13 cellular contexts compared by ENCODE assay signal in genomic region chr10:11335167-11335652, GRCh38.
DNase-seq lines count a peak whose midpoint lies in the region; ATAC-seq, FAIRE-seq and TF ChIP-seq lines count a peak whose summit lies in the region.
"Had no signal": no experiment of that assay in that cellular context is flagged by ENCODE, and none has a peak within 500 bp of the region (broad histone marks: within the 10 kb centered on the region; RNA-seq: fewer than 3 reads in every experiment).

No MANE protein-coding gene starts in this region.

- FAIRE-seq in K562 (lab: Jason Lieb, UNC) = no peak
- FAIRE-seq in urothelium cell line (lab: Jason Lieb, UNC) = no peak

- no peak for TF ChIP-seq EP300 in K562 (IDR thresholded peaks at IDR 0.05; ENCODE audit: low read length)

- H3K27me3 ChIP-seq in Caco-2 (replicated peaks; ENCODE audit: control insufficient read depth, insufficient read depth, low read length) = no peaks in the 10 kb centered on the region
- H3K27me3 ChIP-seq in IMR-90 (ENCODE audit: control insufficient read depth, insufficient read depth, low read length) = no peaks in the 10 kb centered on the region; the same call in 1 of the 2 replicates
- peaks cover 31 to 40% of the 10 kb centered on the region in 2 experiments for H3K27me3 ChIP-seq in K562 (ENCODE audit: control insufficient read depth in 2 of 2, insufficient read depth in 2 of 2, low read length in 2 of 2)
- no peaks in the 10 kb centered on the region for H3K27me3 ChIP-seq in Peyer's patch
- no peaks in the 10 kb centered on the region for H3K27me3 ChIP-seq in colonic mucosa

- no peaks in the 10 kb centered on the region for H3K36me3 ChIP-seq in Caco-2 (ENCODE audit: control insufficient read depth, insufficient read depth, low read length)
- no peaks in the 10 kb centered on the region for H3K36me3 ChIP-seq in IMR-90 (ENCODE audit: control insufficient read depth, insufficient read depth, low read length)
- H3K36me3 ChIP-seq in K562 (ENCODE audit: control insufficient read depth, insufficient read depth, low read length) = no peaks in the 10 kb centered on the region
- H3K36me3 ChIP-seq in Peyer's patch = peaks cover 0 to 5% (median 0%) of the 10 kb centered on the region in 3 donors
- no peaks in the 10 kb centered on the region for H3K36me3 ChIP-seq in colonic mucosa
- H3K36me3 ChIP-seq: prostate gland had no signal

- TF ChIP-seq POLR2A in IMR-90 (IDR thresholded peaks at IDR 0.05; ENCODE audit: low read depth, low read length) = no peak
- TF ChIP-seq POLR2A in K562 (conservative IDR thresholded peaks at IDR 0.05) = no peak
- TF ChIP-seq POLR2A in Peyer's patch (IDR thresholded peaks at IDR 0.05) = no peak

- in situ Hi-C loops in IMR-90 (cut with MboI; ENCODE audit: low sequenced_read_pairs) (no loop called here), K562 (cut with MboI) (no loop called here)

- POLR2A ChIA-PET in Caco-2 (lab: Charles Lee) (no interaction called here), IMR-90 (lab: Charles Lee; ENCODE audit: unreplicated experiment) (no interaction called here), K562 (lab: Yijun Ruan, JAX) (no interaction called here)

- intact Hi-C loops in Caco-2 (cut with micrococcal nuclease; ENCODE audit: unreplicated experiment) = no loop called here
- intact Hi-C loops in IMR-90 (cut with micrococcal nuclease) = no loop called here
- intact Hi-C loops in K562 (cut with micrococcal nuclease) = no loop called here
- intact Hi-C loops in colonic mucosa (cut with DNase I) = no loop called here

- no peak overlapping the region for H2BK20ac ChIP-seq in IMR-90 (ENCODE audit: low read depth, low read length)

- H3K56ac ChIP-seq in IMR-90 (ENCODE audit: extremely low read depth, insufficient read depth, low read length) = no peak overlapping the region

- no peak overlapping the region for H3K9ac ChIP-seq in IMR-90 (ENCODE audit: low read depth, low read length)
- no peak overlapping the region for H3K9ac ChIP-seq in K562 (ENCODE audit: insufficient read depth in 1 of 2, low read depth in 2 of 2, low read length in 2 of 2)
- H3K9ac ChIP-seq in colonic mucosa (ENCODE audit: low read depth in 2 of 2, low read length in 2 of 2) = no peak overlapping the region

- H2AFZ ChIP-seq in IMR-90 (replicated peaks; ENCODE audit: low read length, poor library complexity) (no peak overlapping the region), K562 (ENCODE audit: low read depth, low read length) (no peak overlapping the region)

- H3K18ac ChIP-seq in IMR-90 (ENCODE audit: low read depth, low read length) = no peak overlapping the region

- H3K4me1 Mint-ChIP-seq in Caco-2 (ENCODE audit: low read depth, unreplicated experiment) = peaks cover 26% of the 10 kb centered on the region
- H3K4me1 Mint-ChIP-seq in naive B cell = peaks cover 33 to 40% (median 36%) of the 10 kb centered on the region in 3 donors

- ATAC-seq in IMR-90 (ENCODE audit: low read depth) = peak; percentile 37; the same call in 1 of the 2 replicates
- ATAC-seq in K562 = peak; percentile 51; the same call in 2 of the 3 replicates
- peak; percentile 98 for ATAC-seq in naive B cell (ENCODE audit: low read depth in 2 of 2)

- no peak overlapping the region for H2BK15ac ChIP-seq in IMR-90 (ENCODE audit: low read depth, low read length)

- no peak overlapping the region for H2AK9ac ChIP-seq in IMR-90 (replicated peaks; ENCODE audit: low read depth, low read length, poor library complexity)

- TF ChIP-seq CTCF in Caco-2 (IDR thresholded peaks at IDR 0.05; ENCODE audit: insufficient read depth in 1 of 2, low read depth in 1 of 2, low read length in 1 of 2, severe bottlenecking in 1 of 2, unreplicated experiment in 1 of 2) = no peak
- TF ChIP-seq CTCF in IMR-90 (conservative IDR thresholded peaks at IDR 0.05; ENCODE audit: low read depth, low read length) = no peak
- TF ChIP-seq CTCF in K562 (IDR thresholded peaks at IDR 0.05 in 2 of 3, conservative IDR thresholded peaks at IDR 0.05 in 1 of 3; ENCODE audit: insufficient read depth in 2 of 3, low read depth in 1 of 3, low read length in 3 of 3) = no peak
- TF ChIP-seq CTCF in Peyer's patch (IDR thresholded peaks at IDR 0.05) = no peak
- no peak for TF ChIP-seq CTCF in colonic mucosa (IDR thresholded peaks at IDR 0.05)

- H3K9me3 ChIP-seq in Caco-2 (no peaks in the 10 kb centered on the region), IMR-90 (ENCODE audit: control insufficient read depth, insufficient read depth, low read length) (no peaks in the 10 kb centered on the region), K562 (replicated peaks; ENCODE audit: control insufficient read depth, insufficient read depth, low read depth, low read length) (no peaks in the 10 kb centered on the region), Peyer's patch (no peaks in the 10 kb centered on the region), colonic mucosa (no peaks in the 10 kb centered on the region)
- H3K9me3 ChIP-seq: prostate gland had no signal

- H3K4me1 ChIP-seq in Caco-2 (peaks cover 25% of the 10 kb centered on the region), IMR-90 (ENCODE audit: control insufficient read depth, insufficient read depth, low read length) (no peaks in the 10 kb centered on the region; the same call in 1 of the 2 replicates), K562 (replicated peaks in 1 of 2; ENCODE audit: control insufficient read depth in 2 of 2, insufficient read depth in 2 of 2, low read length in 2 of 2) (no peaks in the 10 kb centered on the region), Peyer's patch (no peaks in the 10 kb centered on the region), colonic mucosa (no peaks in the 10 kb centered on the region)
- H3K4me1 ChIP-seq: prostate gland had no signal

- no peaks in the 10 kb centered on the region for H3K79me1 ChIP-seq in IMR-90 (ENCODE audit: low read depth in 1 of 2, low read length in 2 of 2)

- CTCF ChIA-PET in Caco-2 (lab: Charles Lee) = interaction anchor here (1.0 to 1.2 kb wide), 3 partner anchors 9 to 65 kb away, joined by 3 to 4 read pairs (median 3); no protein-coding TSS in a partner anchor
- CTCF ChIA-PET in IMR-90 (lab: Yijun Ruan, JAX) = no interaction called here
- CTCF ChIA-PET in K562 (lab: Yijun Ruan, JAX; ENCODE audit: low intra/inter-chr PET ratio) = interaction anchor here (0.6 kb wide), 1 partner anchor 90 kb away, joined by 3 read pairs; no protein-coding TSS in a partner anchor

- H3K4me3 ChIP-seq in Caco-2 (ENCODE audit: low read depth, low read length) (no peak overlapping the region), IMR-90 (ENCODE audit: insufficient read depth, low read depth, low read length) (no peak overlapping the region), K562 (no peak overlapping the region), Peyer's patch (no peak overlapping the region), colonic mucosa (no peak overlapping the region)
- H3K4me3 ChIP-seq: prostate gland, SK-N-MC had no signal

- BruUV-seq in Caco-2 (replicated peaks; lab: Mats Ljungman, UMichigan) (no TSS peak), IMR-90 (replicated peaks; lab: Mats Ljungman, UMichigan) (no TSS peak), K562 (replicated peaks; lab: Mats Ljungman, UMichigan) (no TSS peak)

- H3K9me1 ChIP-seq in IMR-90 (ENCODE audit: insufficient read depth, low read length) = no peaks in the 10 kb centered on the region
- H3K9me1 ChIP-seq in K562 (ENCODE audit: control insufficient read depth, insufficient read depth, low read length) = no peaks in the 10 kb centered on the region

- H4K20me1 ChIP-seq in IMR-90 (ENCODE audit: insufficient read depth, low read length) = no peaks in the 10 kb centered on the region
- no peaks in the 10 kb centered on the region for H4K20me1 ChIP-seq in K562 (replicated peaks; ENCODE audit: control insufficient read depth, insufficient read depth, low read length)

- H4K5ac ChIP-seq in IMR-90 (ENCODE audit: low read depth, low read length) = no peak overlapping the region

- no peak overlapping the region for H3K23ac ChIP-seq in IMR-90 (ENCODE audit: low read depth, low read length)

- TF ChIP-seq RAD21 in IMR-90 (IDR thresholded peaks at IDR 0.05; ENCODE audit: low read length) (no peak), K562 (CRISPR knock-in tag; conservative IDR thresholded peaks at IDR 0.05 in 1 of 2, IDR thresholded peaks at IDR 0.05 in 1 of 2) (no peak)

- H3K4me2 ChIP-seq in IMR-90 (ENCODE audit: low read depth, low read length) (no peak overlapping the region; the same call in 1 of the 2 replicates), K562 (ENCODE audit: insufficient read depth, low read length) (no peak overlapping the region)

- H3K27me3 Mint-ChIP-seq in Caco-2 (ENCODE audit: insufficient read depth, unreplicated experiment) = no peaks in the 10 kb centered on the region
- no peaks in the 10 kb centered on the region for H3K27me3 Mint-ChIP-seq in naive B cell

- H3K36me3 Mint-ChIP-seq in Caco-2 (ENCODE audit: insufficient read depth, unreplicated experiment) (no peaks in the 10 kb centered on the region), naive B cell (peaks cover 19 to 21% of the 10 kb centered on the region in 2 donors)

- H3K79me2 ChIP-seq in K562 (ENCODE audit: control insufficient read depth, insufficient read depth, low read length) = no peaks in the 10 kb centered on the region

- H3K4me3 Mint-ChIP-seq in Caco-2 (ENCODE audit: unreplicated experiment) = peak overlapping the region; percentile 56
- H3K4me3 Mint-ChIP-seq in naive B cell = peak overlapping the region in 6 of 8 donors; percentile 60 to 82 (median 66)

- H3K14ac ChIP-seq in IMR-90 (replicated peaks; ENCODE audit: low read depth, low read length) = no peak overlapping the region

- H2AK5ac ChIP-seq in IMR-90 (ENCODE audit: low read depth, low read length) = no peak overlapping the region

- WGBS in IMR-90 (ENCODE audit: extremely low coverage in 2 of 2, insufficient read length in 1 of 2), 2 experiments = 30% methylated on average over 3 of the region's 12 CpGs; no CpG with 5 or more reads in 1 of the 2 experiments
- WGBS in K562 (ENCODE audit: insufficient coverage, low coverage, missing lambda C conversion rate) = 8% methylated on average over 12 of the region's 12 CpGs

- DNase-seq in Caco-2 (peak; percentile 72 to 80), IMR-90 (peak; percentile 27), K562 (ENCODE audit: extremely low read depth in 1 of 4, low spot score in 3 of 4) (peak in 2 of 4 experiments; percentile 16 to 35), naive B cell (peak; percentile 59), COLO668 (lab: John Stamatoyannopoulos, UW; ENCODE audit: unreplicated experiment) (no peak), Peyer's patch (no peak), colonic mucosa (no peak), urothelium cell line (ENCODE audit: low spot score) (no peak)
- DNase-seq: activated T-cell treated with anti-CD3 and anti-CD28 coated beads for 4 hours, DMS79, NCI-H226 had no signal

- peak overlapping the region; percentile 80 for H3K27ac Mint-ChIP-seq in Caco-2 (ENCODE audit: unreplicated experiment)
- peak overlapping the region; percentile 77 to 95 (median 94) for H3K27ac Mint-ChIP-seq in naive B cell

- H3K4ac ChIP-seq in IMR-90 (ENCODE audit: low read depth, low read length) = no peak overlapping the region

- dilution Hi-C loops in IMR-90 (cut with HindIII; ENCODE audit: low sequenced_read_pairs, unreplicated experiment) = no loop called here

- H3K9me3 Mint-ChIP-seq in Caco-2 (ENCODE audit: unreplicated experiment) = no peaks in the 10 kb centered on the region
- H3K9me3 Mint-ChIP-seq in naive B cell = no peaks in the 10 kb centered on the region

- H2BK5ac ChIP-seq in IMR-90 (ENCODE audit: low read depth, low read length, poor library complexity, severe bottlenecking) = no peak overlapping the region

- H3K27ac ChIP-seq in IMR-90 (ENCODE audit: insufficient read depth, low read length) = no peak overlapping the region
- H3K27ac ChIP-seq in K562 (ENCODE audit: extremely low read depth, low read depth, low read length) = no peak overlapping the region
- H3K27ac ChIP-seq in Peyer's patch = no peak overlapping the region
- no peak overlapping the region for H3K27ac ChIP-seq in colonic mucosa
- H3K27ac ChIP-seq: prostate gland, SK-N-MC had no signal

- no peak overlapping the region for H2BK120ac ChIP-seq in IMR-90 (ENCODE audit: low read depth, low read length)

- H4K91ac ChIP-seq in IMR-90 (ENCODE audit: insufficient read depth, low read depth, low read length) = no peak overlapping the region

- no peak overlapping the region for H4K8ac ChIP-seq in IMR-90 (ENCODE audit: low read depth in 2 of 2, low read length in 2 of 2)

Comparison
In these comparisons a context has a peak if more than half of its experiments do, and no peak if none do; other contexts are left out.
1. DNase-seq: peak in Caco-2 (2 of 2), IMR-90 (single experiment) and naive B cell (single experiment); none in COLO668 (single experiment), Peyer's patch (0 of 3), colonic mucosa (single experiment) and urothelium cell line (single experiment).
2. ATAC-seq: peak in every context shown above with its lines; median percentile 98 in naive B cell; 51 in K562; 37 in IMR-90.